10 cellular contexts compared by ENCODE assay signal in genomic region chr1:47023268-47024137, GRCh38. TPM values are rescaled to one million over a fixed set of nuclear protein-coding genes. Genes with fewer than 3 reads are reported as not detected.
DNase-seq lines count a peak whose midpoint lies in the region; ATAC-seq, FAIRE-seq and TF ChIP-seq lines count a peak whose summit lies in the region.
"Had no signal": no experiment of that assay in that cellular context is flagged by ENCODE, and none has a peak within 500 bp of the region (broad histone marks: within the 10 kb centered on the region; RNA-seq: fewer than 3 reads in every experiment).

Gene CYP4X1 (plus strand): TSS chr1:47023669. CDS start chr1:47023818, 149 bp downstream.

- H2BK15ac ChIP-seq in H1 (ENCODE audit: low read length) (peak within 1 kb of the TSS; percentile 19; the same call in 1 of the 2 replicates), mesendoderm (replicated peaks; ENCODE audit: low read depth) (no peak within 1 kb of the TSS)

- 5% methylated on average over 23 of the region's 49 CpGs; no CpG with 5 or more reads in 1 of the 2 experiments for WGBS in H1 (ENCODE audit: extremely low coverage in 1 of 2, insufficient coverage in 1 of 2, insufficient read length in 1 of 2, insufficient replicate concordance in 2 of 2, low coverage in 1 of 2, low lambda C conversion rate in 2 of 2, missing lambda C conversion rate in 1 of 2), 2 experiments
- no CpG with 5 or more reads among the region's 49 CpGs for WGBS in mesendoderm (ENCODE audit: extremely low coverage, insufficient coverage, low lambda C conversion rate)

- H4K20me1 ChIP-seq in H1 (replicated peaks in 1 of 2; ENCODE audit: control insufficient read depth in 1 of 2, insufficient read depth in 2 of 2, low read length in 2 of 2) = no peaks in the 10 kb centered on the region

- H2BK20ac ChIP-seq in H1 (ENCODE audit: low read length) = peak within 1 kb of the TSS; percentile 62; the same call in 1 of the 2 replicates

- peak; percentile 24 for FAIRE-seq in H1 (lab: Jason Lieb, UNC)
- FAIRE-seq: A204.1 had no signal

- H3K56ac ChIP-seq in H1 (replicated peaks; ENCODE audit: insufficient read length, low read depth, low read length) (no peak within 1 kb of the TSS), mesendoderm (ENCODE audit: low read length) (peak within 1 kb of the TSS; percentile 83)

- no peaks in the 10 kb centered on the region for H3K36me3 ChIP-seq in H1 (ENCODE audit: control insufficient read depth in 2 of 4, insufficient read depth in 4 of 4, low read length in 3 of 4)
- no peaks in the 10 kb centered on the region for H3K36me3 ChIP-seq in mesendoderm (ENCODE audit: control insufficient read depth, insufficient read depth, low read length)
- H3K36me3 ChIP-seq in upper lobe of right lung = no peaks in the 10 kb centered on the region

- H3K79me1 ChIP-seq in H1 (ENCODE audit: low read depth, low read length) = no peaks in the 10 kb centered on the region
- H3K79me1 ChIP-seq in mesendoderm (ENCODE audit: low read length) = no peaks in the 10 kb centered on the region

- TF ChIP-seq RAD21 in H1 (IDR thresholded peaks at IDR 0.05 in 1 of 2, conservative IDR thresholded peaks at IDR 0.05 in 1 of 2; ENCODE audit: low read depth in 2 of 2, low read length in 2 of 2) = no peak

- H3K9me3 Mint-ChIP-seq in activated CD4-positive, alpha-beta T cell treated with anti-CD3 and anti-CD28 coated beads, Interleukin-2, amount 10 ng/mL, durations not matched to agents 7 days and 5 days = no peaks in the 10 kb centered on the region

- H3K4me1 ChIP-seq in H1 (replicated peaks in 1 of 4; ENCODE audit: control insufficient read depth in 3 of 4, insufficient read depth in 4 of 4, low read length in 3 of 4) (peaks cover 0 to 15% (median 6%) of the 10 kb centered on the region in 4 experiments; a peak in 3 of 7 replicates), mesendoderm (ENCODE audit: control insufficient read depth, low read depth, low read length) (peaks cover 16% of the 10 kb centered on the region), upper lobe of right lung (no peaks in the 10 kb centered on the region)

- H3K27me3 Mint-ChIP-seq in activated CD4-positive, alpha-beta T cell treated with anti-CD3 and anti-CD28 coated beads, Interleukin-2, amount 10 ng/mL, durations not matched to agents 7 days and 5 days = peaks cover 35% of the 10 kb centered on the region

- peaks cover 0 to 10% (median 3%) of the 10 kb centered on the region in 4 experiments; a peak in 3 of 7 replicates for H3K27me3 ChIP-seq in H1 (replicated peaks in 1 of 4; ENCODE audit: control insufficient read depth in 3 of 4, extremely low read depth in 1 of 4, insufficient read depth in 3 of 4, low read length in 3 of 4)
- no peaks in the 10 kb centered on the region for H3K27me3 ChIP-seq in mesendoderm (ENCODE audit: insufficient read depth, low read length, poor library complexity)
- peaks cover 5% of the 10 kb centered on the region for H3K27me3 ChIP-seq in upper lobe of right lung

- ATAC-seq in upper lobe of right lung = peak; percentile 77

- H2AFZ ChIP-seq in H1 (ENCODE audit: low read length) = peak within 1 kb of the TSS; percentile 60

- peak within 1 kb of the TSS; percentile 83 for H4K91ac ChIP-seq in H1 (replicated peaks; ENCODE audit: insufficient read length, low read length)

- H3K36me3 Mint-ChIP-seq in activated CD4-positive, alpha-beta T cell treated with anti-CD3 and anti-CD28 coated beads, Interleukin-2, amount 10 ng/mL, durations not matched to agents 7 days and 5 days (ENCODE audit: low read depth) = no peaks in the 10 kb centered on the region

- DNase-seq in NCI-H1417 (lab: John Stamatoyannopoulos, UW) = peak; percentile 26 to 69 (median 60)
- DNase-seq in NCI-H1417 treated with DMSO at 0.1 percent for 48 hours (lab: John Stamatoyannopoulos, UW) = no peak
- DNase-seq in H1 (ENCODE audit: low read depth in 1 of 2, low spot score in 2 of 2) = peak; percentile 15 to 77
- peak; percentile 53 for DNase-seq in mesendoderm
- DNase-seq in upper lobe of right lung = peak; percentile 72
- DNase-seq in activated CD4-positive, alpha-beta T cell treated with anti-CD3 and anti-CD28 coated beads, Interleukin-2, amount 10 ng/mL, durations not matched to agents 7 days and 5 days = no peak
- no peak for DNase-seq in NCI-H226
- no peak for DNase-seq in NCI-H1436 treated with DMSO at 0.1 percent for 48 hours (lab: John Stamatoyannopoulos, UW)
- DNase-seq: T1000 had no signal

- no peaks in the 10 kb centered on the region for H3K9me3 ChIP-seq in H1 (ENCODE audit: insufficient read depth in 2 of 2, low read depth in 1 of 2, low read length in 1 of 2)
- H3K9me3 ChIP-seq in upper lobe of right lung = no peaks in the 10 kb centered on the region

- no peak within 1 kb of the TSS for H3K23ac ChIP-seq in H1 (ENCODE audit: insufficient read length)
- no peak within 1 kb of the TSS for H3K23ac ChIP-seq in mesendoderm (ENCODE audit: low read length)

- no peaks in the 10 kb centered on the region for H3K4me1 Mint-ChIP-seq in activated CD4-positive, alpha-beta T cell treated with anti-CD3 and anti-CD28 coated beads, Interleukin-2, amount 10 ng/mL, durations not matched to agents 7 days and 5 days

- peak in 2 of 3 experiments; percentile 2 to 6; a peak in 2 of 4 replicates for TF ChIP-seq CTCF in H1 (IDR thresholded peaks at IDR 0.05; ENCODE audit: control extremely low read depth in 1 of 3, insufficient read depth in 1 of 3, low read depth in 1 of 3, low read length in 3 of 3)
- TF ChIP-seq CTCF in upper lobe of right lung (IDR thresholded peaks at IDR 0.05) = no peak

- H3K27ac ChIP-seq in H1 (ENCODE audit: low read depth, low read length) = no peak within 1 kb of the TSS
- H3K27ac ChIP-seq in mesendoderm (ENCODE audit: low read depth, low read length) = no peak within 1 kb of the TSS
- peak within 1 kb of the TSS; percentile 60 for H3K27ac ChIP-seq in upper lobe of right lung

- peak within 1 kb of the TSS; percentile 69 to 73 for H3K4me2 ChIP-seq in H1 (ENCODE audit: insufficient read depth in 1 of 2, low read depth in 2 of 2, low read length in 2 of 2)
- H3K4me2 ChIP-seq in mesendoderm (ENCODE audit: low read length) = peak within 1 kb of the TSS; percentile 64

- CTCF ChIA-PET in H1 (lab: Charles Lee; ENCODE audit: partially characterized antibody) = interaction anchor here (0.9 to 2.0 kb wide), 11 partner anchors 9 to 152 kb away, joined by 3 to 6 read pairs (median 3); no protein-coding TSS in a partner anchor
- CTCF ChIA-PET in activated CD4-positive, alpha-beta T cell treated with anti-CD3 and anti-CD28 coated beads, Interleukin-2, amount 10 ng/mL, durations not matched to agents 7 days and 5 days (lab: Charles Lee) = no interaction called here

- H2AK5ac ChIP-seq in H1 (ENCODE audit: low read depth, low read length) (no peak within 1 kb of the TSS), mesendoderm (ENCODE audit: low read length) (no peak within 1 kb of the TSS)

- H3K4ac ChIP-seq in H1 (replicated peaks; ENCODE audit: insufficient read length, low read depth, low read length) (no peak within 1 kb of the TSS), mesendoderm (ENCODE audit: low read depth, low read length) (peak within 1 kb of the TSS; percentile 78)

- no peak within 1 kb of the TSS for H3K14ac ChIP-seq in H1 (ENCODE audit: insufficient read length)

- H3K9ac ChIP-seq in H1 (replicated peaks in 1 of 4; ENCODE audit: extremely low read depth in 1 of 4, low read depth in 3 of 4, low read length in 3 of 4) (peak within 1 kb of the TSS; percentile 24 to 39 (median 38); a peak in 5 of 7 replicates), mesendoderm (ENCODE audit: low read length) (peak within 1 kb of the TSS; percentile 59)

- H2BK12ac ChIP-seq in H1 (ENCODE audit: low read depth, low read length) = no peak within 1 kb of the TSS

- peak within 1 kb of the TSS; percentile 46 to 72 (median 64) for H3K4me3 ChIP-seq in H1 (ENCODE audit: extremely low read depth in 1 of 4, insufficient read depth in 2 of 4, low read depth in 3 of 4, low read length in 4 of 4)
- H3K4me3 ChIP-seq in mesendoderm (ENCODE audit: low read length) = peak within 1 kb of the TSS; percentile 19
- H3K4me3 ChIP-seq in upper lobe of right lung = peak within 1 kb of the TSS; percentile 51

- H2BK120ac ChIP-seq in H1 (replicated peaks; ENCODE audit: low read depth, low read length) (no peak within 1 kb of the TSS), mesendoderm (ENCODE audit: low read depth, low read length) (no peak within 1 kb of the TSS)

- H4K8ac ChIP-seq in H1 (ENCODE audit: extremely low read depth, insufficient read depth, low read length) (peak within 1 kb of the TSS; percentile 11; the same call in 1 of the 2 replicates), mesendoderm (ENCODE audit: low read depth, low read length) (no peak within 1 kb of the TSS)

- H2BK5ac ChIP-seq in H1 (ENCODE audit: low read depth, low read length) (no peak within 1 kb of the TSS), mesendoderm (ENCODE audit: low read length) (no peak within 1 kb of the TSS)

- intact Hi-C loops in upper lobe of right lung (cut with DNase I) = no loop called here

- H3K23me2 ChIP-seq in H1 (ENCODE audit: low read depth, low read length) = peaks cover 5% of the 10 kb centered on the region; the same call in 1 of the 2 replicates

- 0 out of 3 replicates have a peak, but pooled peaks of 1 of the 2 experiments have one; percentile 31 for TF ChIP-seq POLR2A in H1 (IDR thresholded peaks at IDR 0.05; ENCODE audit: control extremely low read depth in 1 of 2, low read depth in 2 of 2, low read length in 2 of 2)

- H4K5ac ChIP-seq in H1 (ENCODE audit: insufficient read length, low read depth, low read length) (peak within 1 kb of the TSS; percentile 21), mesendoderm (ENCODE audit: low read length) (no peak within 1 kb of the TSS)

- no peaks in the 10 kb centered on the region for H3K79me2 ChIP-seq in H1 (ENCODE audit: control insufficient read depth in 1 of 2, insufficient read depth in 2 of 2, low read length in 2 of 2)
- H3K79me2 ChIP-seq in mesendoderm (ENCODE audit: control insufficient read depth, insufficient read depth, low read length) = no peaks in the 10 kb centered on the region

- H3K18ac ChIP-seq in H1 (ENCODE audit: extremely low read depth, low read length) (peak within 1 kb of the TSS; percentile 85), mesendoderm (ENCODE audit: low read length) (peak within 1 kb of the TSS; percentile 13)

- no peak within 1 kb of the TSS for H3K27ac Mint-ChIP-seq in activated CD4-positive, alpha-beta T cell treated with anti-CD3 and anti-CD28 coated beads, Interleukin-2, amount 10 ng/mL, durations not matched to agents 7 days and 5 days

- TF ChIP-seq EP300 in H1 (IDR thresholded peaks at IDR 0.05; ENCODE audit: borderline replicate concordance in 1 of 2, low read depth in 2 of 2, low read length in 2 of 2) = no peak

- POLR2A ChIA-PET in H1 (lab: Charles Lee; ENCODE audit: partially characterized antibody) = interaction anchor here (0.6 to 1.3 kb wide), 2 partner anchors 38 to 156 kb away, joined by 3 read pairs; no protein-coding TSS in a partner anchor
- POLR2A ChIA-PET in activated CD4-positive, alpha-beta T cell treated with anti-CD3 and anti-CD28 coated beads, Interleukin-2, amount 10 ng/mL, durations not matched to agents 7 days and 5 days (lab: Charles Lee) = no interaction called here

- no peak within 1 kb of the TSS for H3K4me3 Mint-ChIP-seq in activated CD4-positive, alpha-beta T cell treated with anti-CD3 and anti-CD28 coated beads, Interleukin-2, amount 10 ng/mL, durations not matched to agents 7 days and 5 days

RNA-seq across cellular contexts. Expression of gene CYP4X1, which starts in this region (rescaled TPM):
- total RNA-seq in H1 (2021; fragmentation: NEBNext Ultra II Directional; extraction: Animal tissue kit (Norgen Biotek cat#: 25700)) = 1.3 and 1.4 TPM in 2 replicates
- 2.0 and 3.5 TPM in 2 replicates for polyA plus RNA-seq in H1 (2011; rRNA removed)
- polyA plus RNA-seq in H1 (2011; cell fraction: cytosol; rRNA removed) = 2.6 TPM
- polyA plus RNA-seq in H1 (2011; cell fraction: nucleus; rRNA removed) = 2.9 TPM
- polyA plus RNA-seq in H1 (2012, experiment 1 of 2) = 1.8 to 2.2 TPM (median 1.9 TPM) in 4 replicates
- 1.3 TPM for polyA plus RNA-seq in H1 (2012, experiment 2 of 2)
- 3.1 TPM for polyA plus RNA-seq in H1 (2013, experiment 1 of 2)
- polyA plus RNA-seq in H1 (2013, experiment 2 of 2) = 3.4 TPM
- 1.4 and 3.9 TPM in 2 replicates for polyA minus RNA-seq in H1 (2011; rRNA and poly(A)+ RNA removed)
- polyA minus RNA-seq in H1 (2011; cell fraction: cytosol; rRNA and poly(A)+ RNA removed) = 0.44 TPM
- polyA minus RNA-seq in H1 (2011; cell fraction: nucleus; rRNA and poly(A)+ RNA removed) = 1.3 TPM
- polyA plus RNA-seq in mesendoderm (2013, experiment 1 of 2) = 1.4 TPM
- 1.1 TPM for polyA plus RNA-seq in mesendoderm (2013, experiment 2 of 2)
- 6.8 TPM for total RNA-seq in upper lobe of right lung
- total RNA-seq in activated CD4-positive, alpha-beta T cell treated with anti-CD3 and anti-CD28 coated beads, Interleukin-2, amount 10 ng/mL, durations not matched to agents 7 days and 5 days = not detected

Comparison
In these comparisons a context has a peak if more than half of its experiments do, and no peak if none do; other contexts are left out.
1. DNase-seq: peak in NCI-H1417 (3 of 3), H1 (2 of 2), mesendoderm (single experiment) and upper lobe of right lung (single experiment); none in NCI-H1417 treated with DMSO at 0.1 percent for 48 hours (single experiment), activated CD4-positive, alpha-beta T cell treated with anti-CD3 and anti-CD28 coated beads, Interleukin-2, amount 10 ng/mL, durations not matched to agents 7 days and 5 days (single experiment), NCI-H226 (single experiment) and NCI-H1436 treated with DMSO at 0.1 percent for 48 hours (single experiment).
2. Peak in every context shown above with its lines, with median percentiles within 50 percentile points of each other: H3K4me3 ChIP-seq.